In genomic region chr16:740459-740763, GRCh38 we compare ENCODE assay signal across 8 cellular contexts. TPM values are rescaled to one million over a fixed set of nuclear protein-coding genes. Genes with fewer than 3 reads are reported as not detected.
A peak's percentile ranks its signal among the peaks of the same experiment; 100 is the strongest.
DNase-seq lines count a peak whose midpoint lies in the region; ATAC-seq lines count a peak whose summit lies in the region.

No MANE protein-coding gene starts in this region.

- no peaks in the 10 kb centered on the region for H3K9me3 Mint-ChIP-seq in natural killer cell treated with Interleukin-12 subunit alpha and Interleukin-12 subunit beta and Interleukin-15 and Interleukin-18, amount 100 ng/mL, for 72 hours

- H3K4me2 ChIP-seq in Karpas-422 (ENCODE audit: low read depth, low read length, poor library complexity, severe bottlenecking): peak overlapping the region; percentile 98

- H4K20me1 ChIP-seq in Karpas-422 (ENCODE audit: insufficient read depth, low read depth, low read length): no peaks in the 10 kb centered on the region

- no peaks in the 10 kb centered on the region for H3K9me2 ChIP-seq in Karpas-422 (replicated peaks; ENCODE audit: insufficient read depth, low read length)

- no peaks in the 10 kb centered on the region for H3K9me3 ChIP-seq in Karpas-422 (ENCODE audit: low read length)
- H3K9me3 ChIP-seq in effector memory CD4-positive, alpha-beta T cell (ENCODE audit: control insufficient read depth, low read length): no peaks in the 10 kb centered on the region

- H3K27me3 Mint-ChIP-seq in natural killer cell treated with Interleukin-12 subunit alpha and Interleukin-12 subunit beta and Interleukin-15 and Interleukin-18, amount 100 ng/mL, for 72 hours: no peaks in the 10 kb centered on the region

- peaks cover 7% of the 10 kb centered on the region; the same call in 1 of the 2 replicates for H3K79me2 ChIP-seq in Karpas-422 (ENCODE audit: low read length)

- ATAC-seq in GM19372 (IDR thresholded peaks at IDR 0.05; ENCODE audit: low read depth, unreplicated experiment): peak; percentile 5
- peak; percentile 27 to 33 for ATAC-seq in natural killer cell treated with Interleukin-12 subunit alpha and Interleukin-12 subunit beta and Interleukin-15 and Interleukin-18, amount 100 ng/mL, for 72 hours

- no peaks in the 10 kb centered on the region for H3K27me3 ChIP-seq in Karpas-422 (ENCODE audit: low read length)
- no peaks in the 10 kb centered on the region for H3K27me3 ChIP-seq in effector memory CD4-positive, alpha-beta T cell (replicated peaks; ENCODE audit: control insufficient read depth, insufficient read depth, low read length, poor library complexity, severe bottlenecking)

- no peak for DNase-seq in Karpas-422
- DNase-seq in effector memory CD4-positive, alpha-beta T cell: no peak
- DNase-seq in natural killer cell treated with Interleukin-12 subunit alpha and Interleukin-12 subunit beta and Interleukin-15 and Interleukin-18, amount 100 ng/mL, for 72 hours (ENCODE audit: low spot score): no peak
- DNase-seq in stimulated activated CD4-positive, alpha-beta T cell treated with anti-CD3 and anti-CD28 coated beads, Interleukin-1b, Interleukin-23, amount 100 ng/mL, for 48 hours: no peak
- no peak for DNase-seq in NK-92 treated with Interleukin-12 subunit alpha and Interleukin-12 subunit beta, amount 100 ng/mL, for 24 hours (lab: John Stamatoyannopoulos, UW)
- no peak for DNase-seq in NCI-H1436 (lab: John Stamatoyannopoulos, UW)
- no peak for DNase-seq in EL

- peak overlapping the region; percentile 73 for H3K4me3 Mint-ChIP-seq in natural killer cell treated with Interleukin-12 subunit alpha and Interleukin-12 subunit beta and Interleukin-15 and Interleukin-18, amount 100 ng/mL, for 72 hours

- H3K36me3 Mint-ChIP-seq in natural killer cell treated with Interleukin-12 subunit alpha and Interleukin-12 subunit beta and Interleukin-15 and Interleukin-18, amount 100 ng/mL, for 72 hours: no peaks in the 10 kb centered on the region

- 0 out of 2 replicates have a peak, but pooled peaks cover 6% of the 10 kb centered on the region for H3K36me3 ChIP-seq in Karpas-422 (ENCODE audit: insufficient read depth, low read length)
- peaks cover 22% of the 10 kb centered on the region for H3K36me3 ChIP-seq in effector memory CD4-positive, alpha-beta T cell (ENCODE audit: control insufficient read depth, insufficient read depth, low read length)

- H2AFZ ChIP-seq in Karpas-422 (ENCODE audit: low read length): no peak overlapping the region

- H3K4me1 Mint-ChIP-seq in natural killer cell treated with Interleukin-12 subunit alpha and Interleukin-12 subunit beta and Interleukin-15 and Interleukin-18, amount 100 ng/mL, for 72 hours (ENCODE audit: low read depth in 2 of 2): peaks cover 3 to 7% of the 10 kb centered on the region in 2 donors

- H3K4me3 ChIP-seq in Karpas-422 (ENCODE audit: low read length): peak overlapping the region; percentile 94
- H3K4me3 ChIP-seq in effector memory CD4-positive, alpha-beta T cell (ENCODE audit: insufficient read depth, low read depth, low read length, poor library complexity, severe bottlenecking): peak overlapping the region; percentile 94

- H3K27ac Mint-ChIP-seq in natural killer cell treated with Interleukin-12 subunit alpha and Interleukin-12 subunit beta and Interleukin-15 and Interleukin-18, amount 100 ng/mL, for 72 hours: no peak overlapping the region

- peak overlapping the region; percentile 99 for H3K27ac ChIP-seq in Karpas-422 (ENCODE audit: low read length)
- H3K27ac ChIP-seq in effector memory CD4-positive, alpha-beta T cell (ENCODE audit: insufficient read depth, low read length, poor library complexity, severe bottlenecking): peak overlapping the region; percentile 83

- H3K9ac ChIP-seq in Karpas-422 (ENCODE audit: low read length): peak overlapping the region; percentile 98

- peaks cover 41% of the 10 kb centered on the region for H3K4me1 ChIP-seq in Karpas-422 (ENCODE audit: low read length)
- peaks cover 14% of the 10 kb centered on the region for H3K4me1 ChIP-seq in effector memory CD4-positive, alpha-beta T cell (ENCODE audit: control insufficient read depth, insufficient read depth, low read length, poor library complexity, severe bottlenecking)

RNA-seq across cellular contexts. Expression of gene CIAO3, which starts 0.4 kb away (rescaled TPM):
- 32.1 and 77.4 TPM in 2 replicates for total RNA-seq in Karpas-422 (2014; rRNA removed; shearing (Covaris generic); ENCODE audit: low replicate concordance)
- total RNA-seq in natural killer cell treated with Interleukin-12 subunit alpha and Interleukin-12 subunit beta and Interleukin-15 and Interleukin-18, amount 100 ng/mL, for 72 hours: 10 to 100 TPM; 26.9 to 54.0 TPM

RNA-seq across cellular contexts. Expression of gene HAGHL, which starts 13.5 kb away (rescaled TPM):
- 57.4 and 159 TPM in 2 replicates for total RNA-seq in Karpas-422 (2014; rRNA removed; shearing (Covaris generic); ENCODE audit: low replicate concordance)
- 10 to 100 TPM in 1 of 2 donors, 1 to 10 TPM in 1; 5.4 to 15.3 TPM for total RNA-seq in natural killer cell treated with Interleukin-12 subunit alpha and Interleukin-12 subunit beta and Interleukin-15 and Interleukin-18, amount 100 ng/mL, for 72 hours

RNA-seq across cellular contexts. Expression of gene CCDC78, which starts 14.2 kb away (rescaled TPM):
- 29.4 and 110 TPM in 2 replicates for total RNA-seq in Karpas-422 (2014; rRNA removed; shearing (Covaris generic); ENCODE audit: low replicate concordance)
- 1 to 10 TPM; 3.1 to 6.4 TPM for total RNA-seq in natural killer cell treated with Interleukin-12 subunit alpha and Interleukin-12 subunit beta and Interleukin-15 and Interleukin-18, amount 100 ng/mL, for 72 hours

RNA-seq across cellular contexts. Expression of gene ANTKMT, which starts 19.5 kb away (rescaled TPM):
- total RNA-seq in Karpas-422 (2014; rRNA removed; shearing (Covaris generic); ENCODE audit: low replicate concordance): 19.8 and 53.3 TPM in 2 replicates
- 10 to 100 TPM; 29.1 to 37.9 TPM for total RNA-seq in natural killer cell treated with Interleukin-12 subunit alpha and Interleukin-12 subunit beta and Interleukin-15 and Interleukin-18, amount 100 ng/mL, for 72 hours

RNA-seq across cellular contexts. Expression of gene MSLN, which starts 20.1 kb away (rescaled TPM):
- 0.47 TPM in 1 of 2 replicates, not detected in the other for total RNA-seq in Karpas-422 (2014; rRNA removed; shearing (Covaris generic); ENCODE audit: low replicate concordance)
- not detected for total RNA-seq in natural killer cell treated with Interleukin-12 subunit alpha and Interleukin-12 subunit beta and Interleukin-15 and Interleukin-18, amount 100 ng/mL, for 72 hours
